13 cellular contexts compared by ENCODE assay signal in the genomic region with DNA sequence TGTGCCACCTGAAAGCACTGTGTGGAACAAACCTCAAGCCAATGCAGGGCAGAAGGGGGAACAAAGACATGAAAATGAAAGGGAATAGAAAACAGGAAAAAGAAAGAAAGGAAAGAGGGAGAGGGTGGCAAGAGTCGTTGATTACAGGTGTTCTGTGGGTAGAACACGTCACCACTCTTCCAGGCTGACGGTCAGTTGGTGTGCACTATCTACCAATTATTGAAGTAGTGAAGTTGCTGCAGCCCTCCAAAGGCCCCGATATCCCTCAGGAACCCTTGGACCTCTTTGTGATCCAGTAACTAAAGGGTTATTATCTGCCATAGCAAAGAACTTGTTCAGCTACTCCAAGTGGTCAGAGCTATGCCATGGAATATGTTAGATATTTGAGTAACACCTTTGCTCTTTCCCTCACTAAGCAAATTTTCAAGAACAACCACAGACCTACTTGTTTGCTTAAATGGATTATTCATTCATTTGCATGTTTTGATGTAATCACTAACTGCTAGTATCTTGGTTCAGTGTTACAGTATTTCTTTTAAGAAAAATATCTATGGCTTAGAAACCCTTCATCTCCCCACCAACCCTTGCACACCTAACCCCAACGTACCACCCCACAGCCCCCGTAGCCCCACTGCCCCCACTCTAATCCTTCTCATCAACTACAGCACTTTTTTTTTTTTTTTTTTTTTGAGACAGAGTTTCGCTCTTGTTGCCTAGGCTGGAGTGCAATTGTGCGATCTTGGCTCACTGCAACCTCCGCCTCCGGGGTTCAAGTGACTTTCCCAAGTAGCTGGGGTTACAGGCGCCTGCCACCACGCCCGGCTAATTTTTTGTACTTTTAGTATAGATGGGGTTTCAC. TPM values are rescaled to one million over a fixed set of nuclear protein-coding genes. Genes with fewer than 3 reads are reported as not detected.
DNase-seq lines count a peak whose midpoint lies in the region; ATAC-seq and TF ChIP-seq lines count a peak whose summit lies in the region.
"Had no signal": no experiment of that assay in that cellular context is flagged by ENCODE, and none has a peak within 500 bp of the region (broad histone marks: within the 10 kb centered on the region; RNA-seq: fewer than 3 reads in every experiment).

No MANE protein-coding gene starts in this region.

- TF ChIP-seq CTCF in HFFc6 (IDR thresholded peaks at IDR 0.05): no peak

- peak in 2 of 5 donors; percentile 58 to 70 for DNase-seq in CD4-positive, alpha-beta memory T cell
- DNase-seq in HFFc6: peak; percentile 19
- DNase-seq in activated T-cell treated with anti-CD3 and anti-CD28 coated beads, Interleukin-2, amount 50 U/mL, for 4 hours: no peak
- peak in 4 of 10 donors; percentile 32 to 64 (median 56) for DNase-seq in naive thymus-derived CD8-positive, alpha-beta T cell
- no peak for DNase-seq in H4 (ENCODE audit: low spot score)
- DNase-seq: caudate nucleus; COR-L47; mesenchymal stem cell; NCI-H1105; NCI-H446 treated with DMSO at 0.1 percent for 48 hours; stimulated activated CD4-positive, alpha-beta T cell treated with anti-CD3 and anti-CD28 coated beads, Interleukin-2, amount 100 ng/mL, for 24 hours had no signal

- peaks cover 71 to 96% (median 83%) of the 10 kb centered on the region in 4 donors for H3K4me1 Mint-ChIP-seq in CD4-positive, alpha-beta memory T cell
- peaks cover 67% of the 10 kb centered on the region for H3K4me1 Mint-ChIP-seq in HFFc6 (ENCODE audit: low read depth)
- H3K4me1 Mint-ChIP-seq in activated T-cell treated with anti-CD3 and anti-CD28 coated beads, Interleukin-2, amount 50 U/mL, for 4 hours (ENCODE audit: low read depth): peaks cover 87% of the 10 kb centered on the region
- H3K4me1 Mint-ChIP-seq in naive thymus-derived CD8-positive, alpha-beta T cell: peaks cover 30 to 95% (median 90%) of the 10 kb centered on the region in 4 donors

- intact Hi-C loops in CD4-positive, alpha-beta memory T cell (cut with micrococcal nuclease): loop anchor here (1.0 kb wide), 2 partner anchors 11 kb away; no protein-coding TSS in a partner anchor

- CTCF ChIA-PET in CD4-positive, alpha-beta memory T cell (lab: Charles Lee; ENCODE audit: partially characterized antibody): interaction anchor here (0.8 to 19.4 kb wide), 11 partner anchors 8 to 359 kb away, joined by 3 to 313 read pairs (median 11); a partner anchor contains a TSS

- no peaks in the 10 kb centered on the region for H3K36me3 ChIP-seq in CD4-positive, alpha-beta memory T cell (ENCODE audit: insufficient read depth, low read length)

- peak overlapping the region in 1 of 2 donors; percentile 9 for H3K4me3 ChIP-seq in CD4-positive, alpha-beta memory T cell (ENCODE audit: low read length in 2 of 2)

- POLR2A ChIA-PET in CD4-positive, alpha-beta memory T cell (lab: Charles Lee; ENCODE audit: partially characterized antibody): interaction anchor here (1.2 to 43.1 kb wide), 9 partner anchors 12 to 95 kb away, joined by 3 to 1810 read pairs (median 99); a partner anchor contains a TSS
- POLR2A ChIA-PET in naive thymus-derived CD8-positive, alpha-beta T cell (lab: Charles Lee): interaction anchor here (0.7 to 20.1 kb wide), 11 partner anchors 9 to 141 kb away, joined by 3 to 446 read pairs (median 10); no protein-coding TSS in a partner anchor

- H3K27ac ChIP-seq in CD4-positive, alpha-beta memory T cell (ENCODE audit: low read depth, low read length): peak overlapping the region; percentile 59

- no peaks in the 10 kb centered on the region for H3K9me3 Mint-ChIP-seq in CD4-positive, alpha-beta memory T cell
- no peaks in the 10 kb centered on the region for H3K9me3 Mint-ChIP-seq in HFFc6
- no peaks in the 10 kb centered on the region for H3K9me3 Mint-ChIP-seq in activated T-cell treated with anti-CD3 and anti-CD28 coated beads, Interleukin-2, amount 50 U/mL, for 4 hours
- H3K9me3 Mint-ChIP-seq in naive thymus-derived CD8-positive, alpha-beta T cell: no peaks in the 10 kb centered on the region

- peak overlapping the region; percentile 95 to 99 (median 99) for H3K27ac Mint-ChIP-seq in CD4-positive, alpha-beta memory T cell
- no peak overlapping the region for H3K27ac Mint-ChIP-seq in HFFc6
- peak overlapping the region; percentile 94 to 100 (median 96) for H3K27ac Mint-ChIP-seq in naive thymus-derived CD8-positive, alpha-beta T cell

- peak; percentile 61 to 64 for ATAC-seq in activated T-cell treated with anti-CD3 and anti-CD28 coated beads, Interleukin-2, amount 50 U/mL, for 4 hours
- ATAC-seq in naive thymus-derived CD8-positive, alpha-beta T cell: peak; percentile 30 to 36
- ATAC-seq in GM18517 (IDR thresholded peaks at IDR 0.05; ENCODE audit: unreplicated experiment): no peak
- no peak for ATAC-seq in HG02885 (IDR thresholded peaks at IDR 0.05; ENCODE audit: poor library complexity, unreplicated experiment)

- H3K9me3 ChIP-seq in CD4-positive, alpha-beta memory T cell (ENCODE audit: control insufficient read depth in 1 of 2, low read length in 2 of 2): no peaks in the 10 kb centered on the region

- no peaks in the 10 kb centered on the region for H3K27me3 ChIP-seq in CD4-positive, alpha-beta memory T cell (ENCODE audit: insufficient read depth, low read length)

- peaks cover 15 to 34% of the 10 kb centered on the region in 2 donors for H3K36me3 Mint-ChIP-seq in CD4-positive, alpha-beta memory T cell
- H3K36me3 Mint-ChIP-seq in HFFc6 (ENCODE audit: low read depth): no peaks in the 10 kb centered on the region
- H3K36me3 Mint-ChIP-seq in activated T-cell treated with anti-CD3 and anti-CD28 coated beads, Interleukin-2, amount 50 U/mL, for 4 hours (ENCODE audit: insufficient read depth): no peaks in the 10 kb centered on the region
- H3K36me3 Mint-ChIP-seq in naive thymus-derived CD8-positive, alpha-beta T cell: peaks cover 4 to 32% (median 8%) of the 10 kb centered on the region in 3 donors

- no peaks in the 10 kb centered on the region for H3K27me3 Mint-ChIP-seq in CD4-positive, alpha-beta memory T cell
- H3K27me3 Mint-ChIP-seq in HFFc6 (ENCODE audit: insufficient read depth): no peaks in the 10 kb centered on the region
- H3K27me3 Mint-ChIP-seq in activated T-cell treated with anti-CD3 and anti-CD28 coated beads, Interleukin-2, amount 50 U/mL, for 4 hours (ENCODE audit: low read depth): no peaks in the 10 kb centered on the region
- H3K27me3 Mint-ChIP-seq in naive thymus-derived CD8-positive, alpha-beta T cell: no peaks in the 10 kb centered on the region

- H3K4me3 Mint-ChIP-seq in CD4-positive, alpha-beta memory T cell: peak overlapping the region; percentile 84 to 96 (median 90)
- H3K4me3 Mint-ChIP-seq in HFFc6: no peak overlapping the region
- peak overlapping the region; percentile 75 for H3K4me3 Mint-ChIP-seq in activated T-cell treated with anti-CD3 and anti-CD28 coated beads, Interleukin-2, amount 50 U/mL, for 4 hours
- H3K4me3 Mint-ChIP-seq in naive thymus-derived CD8-positive, alpha-beta T cell: peak overlapping the region; percentile 75 to 94 (median 88)

- H3K4me1 ChIP-seq in CD4-positive, alpha-beta memory T cell (ENCODE audit: insufficient read depth, low read length): peaks cover 98% of the 10 kb centered on the region

RNA-seq across cellular contexts. Expression of a gene that starts 31.3 kb away (rescaled TPM):
- 100 to 1,000 TPM; 571 to 596 TPM for total RNA-seq in CD4-positive, alpha-beta memory T cell
- 100 to 1,000 TPM; 184 to 414 TPM for polyA plus RNA-seq in CD4-positive, alpha-beta memory T cell
- total RNA-seq in HFFc6 (2021; fragmentation: NEBNext Ultra II Directional; extraction: Animal tissue kit (Norgen Biotek cat#: 25700)): 1 to 10 TPM in 2 of 6 experiments, under 1 TPM in 4; 0.32 to 1.7 (median 0.49) TPM
- total RNA-seq in activated T-cell treated with anti-CD3 and anti-CD28 coated beads, Interleukin-2, amount 50 U/mL, for 4 hours: 10 to 100 TPM; 33.4 to 39.0 (median 37.9) TPM
- 100 to 1,000 TPM; 579 to 642 TPM for total RNA-seq in naive thymus-derived CD8-positive, alpha-beta T cell
- 100 to 1,000 TPM; 181 to 431 (median 312) TPM for polyA plus RNA-seq in naive thymus-derived CD8-positive, alpha-beta T cell
- 0.04 and 0.17 TPM in 2 replicates for total RNA-seq in H4 (2014; rRNA removed; shearing (Covaris generic))

Comparison
In these comparisons a context has a peak if more than half of its experiments do, and no peak if none do; other contexts are left out.
1. ATAC-seq: peak in activated T-cell treated with anti-CD3 and anti-CD28 coated beads, Interleukin-2, amount 50 U/mL, for 4 hours (2 of 2) and naive thymus-derived CD8-positive, alpha-beta T cell (2 of 2); none in GM18517 (single experiment) and HG02885 (single experiment).
2. RNA of a gene that starts 31.3 kb away (total RNA-seq): 579 to 642 TPM in naive thymus-derived CD8-positive, alpha-beta T cell and 571 to 596 TPM in CD4-positive, alpha-beta memory T cell; 33.4 to 39.0 TPM in activated T-cell treated with anti-CD3 and anti-CD28 coated beads, Interleukin-2, amount 50 U/mL, for 4 hours, 0.32 to 1.7 TPM in HFFc6 and 0.04 to 0.17 TPM in H4; every median in the first group is over 10 times any median in the second.